In the genomic region with DNA sequence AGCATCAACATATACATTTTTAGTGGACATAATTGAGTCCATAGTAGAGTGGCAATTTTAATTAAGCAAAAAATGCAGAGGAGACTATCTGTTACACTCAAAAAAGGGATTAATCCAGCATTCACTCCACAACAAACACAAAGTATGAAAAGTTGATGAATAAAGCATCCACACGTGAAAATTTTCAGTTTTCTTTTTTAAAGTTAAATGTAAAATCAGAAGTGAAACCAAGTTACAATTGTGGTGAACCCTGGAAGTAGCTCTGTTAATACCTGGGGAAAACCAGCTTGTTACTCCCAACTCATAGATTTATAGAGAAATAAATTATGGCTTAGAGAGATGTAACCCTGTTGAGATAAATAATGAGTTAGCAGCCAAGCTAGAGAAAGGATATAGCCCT, we compare ENCODE assay signal across 1 cellular context.
TF ChIP-seq lines count a peak whose summit lies in the region.

No MANE protein-coding gene starts in this region.

TF ChIP-seq in GM12878, 131 proteins besides CTCF, POLR2A, EP300 and RAD21 (continued from another document):
- no peak for TF ChIP-seq USF1 (IDR thresholded peaks at IDR 0.05; ENCODE audit: borderline replicate concordance, extremely low read length, insufficient read depth, low read depth, low read length)
- TF ChIP-seq BCL3 (IDR thresholded peaks at IDR 0.05; ENCODE audit: borderline replicate concordance, insufficient read depth, low read depth, low read length, poor library complexity, severe bottlenecking), result no peak
- TF ChIP-seq, protein P1, sequence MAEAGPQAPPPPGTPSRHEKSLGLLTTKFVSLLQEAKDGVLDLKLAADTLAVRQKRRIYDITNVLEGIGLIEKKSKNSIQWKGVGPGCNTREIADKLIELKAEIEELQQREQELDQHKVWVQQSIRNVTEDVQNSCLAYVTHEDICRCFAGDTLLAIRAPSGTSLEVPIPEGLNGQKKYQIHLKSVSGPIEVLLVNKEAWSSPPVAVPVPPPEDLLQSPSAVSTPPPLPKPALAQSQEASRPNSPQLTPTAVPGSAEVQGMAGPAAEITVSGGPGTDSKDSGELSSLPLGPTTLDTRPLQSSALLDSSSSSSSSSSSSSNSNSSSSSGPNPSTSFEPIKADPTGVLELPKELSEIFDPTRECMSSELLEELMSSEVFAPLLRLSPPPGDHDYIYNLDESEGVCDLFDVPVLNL (IDR thresholded peaks at IDR 0.05; ENCODE audit: low read depth, low read length), result no peak
- no peak; the same call in 1 of the 2 replicates for TF ChIP-seq ATF2 (IDR thresholded peaks at IDR 0.05; ENCODE audit: low read length)
- TF ChIP-seq CHD1 (IDR thresholded peaks at IDR 0.05; ENCODE audit: low read depth, low read length), result no peak
